Comparison of ENCODE assay signal across 8 cellular contexts in genomic region chr1:24142546-24143431, GRCh38. TPM values are rescaled to one million over a fixed set of nuclear protein-coding genes. Genes with fewer than 3 reads are reported as not detected.
DNase-seq lines count a peak whose midpoint lies in the region; ATAC-seq and TF ChIP-seq lines count a peak whose summit lies in the region.

TSS of gene IL22RA1 (minus strand) at chr1:24143140. CDS start at chr1:24143082, 58 bp downstream.

- H3K9me3 ChIP-seq in T-helper 17 cell (ENCODE audit: control insufficient read depth, low read length, poor library complexity, severe bottlenecking) = no peaks in the 10 kb centered on the region

- H3K27ac Mint-ChIP-seq in activated CD4-positive, alpha-beta memory T cell treated with anti-CD3 and anti-CD28 coated beads for 36 hours = no peak within 1 kb of the TSS
- H3K27ac Mint-ChIP-seq in T-helper 17 cell = no peak within 1 kb of the TSS
- no peak within 1 kb of the TSS for H3K27ac Mint-ChIP-seq in activated T-cell treated with anti-CD3 and anti-CD28 coated beads, Interleukin-2, amount 50 U/mL, for 24 hours

- H3K36me3 Mint-ChIP-seq in activated CD4-positive, alpha-beta memory T cell treated with anti-CD3 and anti-CD28 coated beads for 36 hours = no peaks in the 10 kb centered on the region
- H3K36me3 Mint-ChIP-seq in T-helper 17 cell (ENCODE audit: low read depth) = peaks cover 2% of the 10 kb centered on the region
- no peaks in the 10 kb centered on the region for H3K36me3 Mint-ChIP-seq in activated T-cell treated with anti-CD3 and anti-CD28 coated beads, Interleukin-2, amount 50 U/mL, for 24 hours (ENCODE audit: low read depth)

- H3K36me3 ChIP-seq in rectal smooth muscle tissue (ENCODE audit: control insufficient read depth, insufficient read depth, low read length) = no peaks in the 10 kb centered on the region

- no peaks in the 10 kb centered on the region for H3K27me3 ChIP-seq in rectal smooth muscle tissue (ENCODE audit: control insufficient read depth, insufficient read depth, low read length)

- intact Hi-C loops in activated CD4-positive, alpha-beta memory T cell treated with anti-CD3 and anti-CD28 coated beads for 36 hours (cut with micrococcal nuclease) = no loop called here

- no peak within 1 kb of the TSS for H3K4me3 Mint-ChIP-seq in activated CD4-positive, alpha-beta memory T cell treated with anti-CD3 and anti-CD28 coated beads for 36 hours
- H3K4me3 Mint-ChIP-seq in T-helper 17 cell = no peak within 1 kb of the TSS
- H3K4me3 Mint-ChIP-seq in activated T-cell treated with anti-CD3 and anti-CD28 coated beads, Interleukin-2, amount 50 U/mL, for 24 hours = no peak within 1 kb of the TSS

- no peaks in the 10 kb centered on the region for H3K4me1 ChIP-seq in rectal smooth muscle tissue (ENCODE audit: control insufficient read depth, insufficient read depth, low read length)

- H3K4me1 Mint-ChIP-seq in activated CD4-positive, alpha-beta memory T cell treated with anti-CD3 and anti-CD28 coated beads for 36 hours (ENCODE audit: low read depth) = no peaks in the 10 kb centered on the region
- H3K4me1 Mint-ChIP-seq in T-helper 17 cell = peaks cover 5% of the 10 kb centered on the region
- no peaks in the 10 kb centered on the region for H3K4me1 Mint-ChIP-seq in activated T-cell treated with anti-CD3 and anti-CD28 coated beads, Interleukin-2, amount 50 U/mL, for 24 hours (ENCODE audit: low read depth)

- TF ChIP-seq CTCF in foreskin fibroblast (IDR thresholded peaks at IDR 0.05; ENCODE audit: low read depth, low read length) = no peak

- POLR2A ChIA-PET in activated CD4-positive, alpha-beta memory T cell treated with anti-CD3 and anti-CD28 coated beads for 36 hours (lab: Charles Lee) = no interaction called here

- ATAC-seq in T-helper 17 cell = no peak

- no peaks in the 10 kb centered on the region for H3K9me3 Mint-ChIP-seq in activated CD4-positive, alpha-beta memory T cell treated with anti-CD3 and anti-CD28 coated beads for 36 hours
- no peaks in the 10 kb centered on the region for H3K9me3 Mint-ChIP-seq in activated T-cell treated with anti-CD3 and anti-CD28 coated beads, Interleukin-2, amount 50 U/mL, for 24 hours

- H3K9ac ChIP-seq in rectal smooth muscle tissue (ENCODE audit: low read length) = no peak within 1 kb of the TSS

- peak; percentile 36 for DNase-seq in DMS79 (lab: John Stamatoyannopoulos, UW)
- peak; percentile 26 for DNase-seq in RKO (ENCODE audit: low spot score)
- DNase-seq in foreskin fibroblast = peak in 1 of 2 donors; percentile 43
- DNase-seq in activated CD4-positive, alpha-beta memory T cell treated with anti-CD3 and anti-CD28 coated beads for 36 hours = no peak
- DNase-seq in T-helper 17 cell = no peak
- DNase-seq in activated T-cell treated with anti-CD3 and anti-CD28 coated beads, Interleukin-2, amount 50 U/mL, for 24 hours = no peak
- no peak for DNase-seq in SIG-M5 treated with dmso at 0.1 percent for 504 hours (lab: John Stamatoyannopoulos, UW; ENCODE audit: unreplicated experiment)

- peaks cover 7% of the 10 kb centered on the region for H3K27me3 Mint-ChIP-seq in activated CD4-positive, alpha-beta memory T cell treated with anti-CD3 and anti-CD28 coated beads for 36 hours
- H3K27me3 Mint-ChIP-seq in T-helper 17 cell = peaks cover 59% of the 10 kb centered on the region
- peaks cover 6% of the 10 kb centered on the region for H3K27me3 Mint-ChIP-seq in activated T-cell treated with anti-CD3 and anti-CD28 coated beads, Interleukin-2, amount 50 U/mL, for 24 hours

- H3K27ac ChIP-seq in rectal smooth muscle tissue (ENCODE audit: low read depth, low read length) = no peak within 1 kb of the TSS

- CTCF ChIA-PET in activated CD4-positive, alpha-beta memory T cell treated with anti-CD3 and anti-CD28 coated beads for 36 hours (lab: Charles Lee) = interaction anchor here (1.1 to 3.6 kb wide), 2 partner anchors 8 to 57 kb away, joined by 3 to 16 read pairs; no protein-coding TSS in a partner anchor

- H3K4me3 ChIP-seq in foreskin fibroblast (ENCODE audit: low read depth in 1 of 2, low read length in 2 of 2) (peak within 1 kb of the TSS; percentile 52 to 56), rectal smooth muscle tissue (ENCODE audit: low read length) (peak within 1 kb of the TSS; percentile 69)

RNA-seq across cellular contexts. Expression of gene IL22RA1, which starts in this region (rescaled TPM):
- total RNA-seq in activated CD4-positive, alpha-beta memory T cell treated with anti-CD3 and anti-CD28 coated beads for 36 hours = not detected
- not detected for total RNA-seq in T-helper 17 cell

Comparison
In these comparisons a context has a peak if more than half of its experiments do, and no peak if none do; other contexts are left out.
1. DNase-seq: peak in DMS79 (single experiment) and RKO (single experiment); none in activated CD4-positive, alpha-beta memory T cell treated with anti-CD3 and anti-CD28 coated beads for 36 hours (single experiment), T-helper 17 cell (0 of 3), activated T-cell treated with anti-CD3 and anti-CD28 coated beads, Interleukin-2, amount 50 U/mL, for 24 hours (single experiment) and SIG-M5 treated with dmso at 0.1 percent for 504 hours (single experiment).